ENCODE assay signal across 11 cellular contexts in genomic region chr3:64443553-64444331, GRCh38.
DNase-seq lines count a peak whose midpoint lies in the region; ATAC-seq and TF ChIP-seq lines count a peak whose summit lies in the region.
"Had no signal": no experiment of that assay in that cellular context is flagged by ENCODE, and none has a peak within 500 bp of the region (broad histone marks: within the 10 kb centered on the region; RNA-seq: fewer than 3 reads in every experiment).

No MANE protein-coding gene starts in this region.

- CTCF ChIA-PET in MCF 10A (lab: Yijun Ruan, JAX): interaction anchor here (1.8 kb wide), 1 partner anchor 17 kb away, joined by 4 read pairs; no protein-coding TSS in a partner anchor
- CTCF ChIA-PET in OCI-LY7 (lab: Charles Lee; ENCODE audit: unreplicated experiment): no interaction called here

- H3K4me1 ChIP-seq in breast epithelium (peaks cover 0 to 14% of the 10 kb centered on the region in 2 donors), lower lobe of right lung (peaks cover 40% of the 10 kb centered on the region), upper lobe of left lung (peaks cover 32 to 47% (median 44%) of the 10 kb centered on the region in 4 donors), OCI-LY7 (ENCODE audit: insufficient read depth, low read length, poor library complexity, severe bottlenecking) (no peaks in the 10 kb centered on the region)
- H3K4me1 ChIP-seq: BLaER1 treated with 17β-estradiol and CSF1 and Interleukin-3, amounts not matched to agents 10 nM and 100 nM had no signal

- no peaks in the 10 kb centered on the region for H4K20me1 ChIP-seq in OCI-LY7 (ENCODE audit: insufficient read depth, low read length)
- H4K20me1 ChIP-seq: BLaER1 treated with 17β-estradiol and CSF1 and Interleukin-3, amounts not matched to agents 10 nM and 100 nM had no signal

- H3K4me3 Mint-ChIP-seq in MCF 10A (ENCODE audit: unreplicated experiment): no peak overlapping the region
- H3K4me3 Mint-ChIP-seq: central memory CD8-positive, alpha-beta T cell had no signal

- TF ChIP-seq POLR2A in breast epithelium (IDR thresholded peaks at IDR 0.05) (no peak), upper lobe of left lung (IDR thresholded peaks at IDR 0.05) (no peak)

- H3K9me3 ChIP-seq in breast epithelium (no peaks in the 10 kb centered on the region), lower lobe of right lung (no peaks in the 10 kb centered on the region), upper lobe of left lung (no peaks in the 10 kb centered on the region), OCI-LY7 (ENCODE audit: low read length) (no peaks in the 10 kb centered on the region)

- TF ChIP-seq EP300 in upper lobe of left lung (IDR thresholded peaks at IDR 0.05): no peak

- H2AFZ ChIP-seq in OCI-LY7 (ENCODE audit: low read length): no peak overlapping the region

- H3K4me3 ChIP-seq in breast epithelium (peak overlapping the region in 2 of 3 donors; percentile 63 to 79), cardiac fibroblast (replicated peaks in 1 of 2; ENCODE audit: low read depth in 2 of 2, low read length in 2 of 2) (no peak overlapping the region), lower lobe of right lung (peak overlapping the region; percentile 69), upper lobe of left lung (peak overlapping the region; percentile 46 to 70 (median 68)), OCI-LY7 (ENCODE audit: low read depth, low read length, poor library complexity, severe bottlenecking) (no peak overlapping the region)
- H3K4me3 ChIP-seq: BLaER1 treated with 17β-estradiol and CSF1 and Interleukin-3, amounts not matched to agents 10 nM and 100 nM had no signal

- H3K27me3 ChIP-seq in breast epithelium (no peaks in the 10 kb centered on the region), lower lobe of right lung (ENCODE audit: low read depth) (peaks cover 9% of the 10 kb centered on the region), upper lobe of left lung (peaks cover 0 to 8% (median 0%) of the 10 kb centered on the region in 4 donors)

- peaks cover 22% of the 10 kb centered on the region for H3K27me3 Mint-ChIP-seq in MCF 10A (ENCODE audit: insufficient read depth, unreplicated experiment)

- H3K79me2 ChIP-seq in OCI-LY7 (ENCODE audit: insufficient read depth, low read depth, low read length): no peaks in the 10 kb centered on the region

- 35 to 46% methylated on average over 16 of the region's 16 CpGs for WGBS in upper lobe of left lung, 2 donors

- TF ChIP-seq CTCF in breast epithelium (IDR thresholded peaks at IDR 0.05) (no peak), MCF 10A (IDR thresholded peaks at IDR 0.05; ENCODE audit: unreplicated experiment) (no peak), cardiac fibroblast (IDR thresholded peaks at IDR 0.05; ENCODE audit: low read depth, low read length) (no peak), lower lobe of right lung (IDR thresholded peaks at IDR 0.05) (no peak), upper lobe of left lung (IDR thresholded peaks at IDR 0.05) (no peak), OCI-LY7 (conservative IDR thresholded peaks at IDR 0.05; ENCODE audit: low read length) (no peak)

- H3K9me3 Mint-ChIP-seq in MCF 10A (ENCODE audit: unreplicated experiment): no peaks in the 10 kb centered on the region
- H3K9me3 Mint-ChIP-seq: central memory CD8-positive, alpha-beta T cell had no signal

- POLR2A ChIA-PET in MCF 10A (lab: Yijun Ruan, JAX): no interaction called here
- POLR2A ChIA-PET in OCI-LY7 (lab: Charles Lee): interaction anchor here (0.6 kb wide), 1 partner anchor 30 kb away, joined by 4 read pairs; no protein-coding TSS in a partner anchor

- H3K27ac ChIP-seq in breast epithelium: peak overlapping the region; percentile 42 to 54
- H3K27ac ChIP-seq in lower lobe of right lung: peak overlapping the region; percentile 77
- peak overlapping the region in 3 of 4 donors; percentile 63 to 86 (median 84) for H3K27ac ChIP-seq in upper lobe of left lung
- no peak overlapping the region for H3K27ac ChIP-seq in OCI-LY7 (ENCODE audit: low read depth, low read length, poor library complexity, severe bottlenecking)
- H3K27ac ChIP-seq: BLaER1 treated with 17β-estradiol and CSF1 and Interleukin-3, amounts not matched to agents 10 nM and 100 nM had no signal

- ATAC-seq in lower lobe of right lung (no peak), upper lobe of left lung (ENCODE audit: low FRiP score in 2 of 2) (peak in 1 of 2 donors; percentile 51), HG03342 (IDR thresholded peaks at IDR 0.05; ENCODE audit: unreplicated experiment) (no peak)

- H3K36me3 ChIP-seq in breast epithelium (no peaks in the 10 kb centered on the region), lower lobe of right lung (no peaks in the 10 kb centered on the region), upper lobe of left lung (no peaks in the 10 kb centered on the region), OCI-LY7 (ENCODE audit: insufficient read depth, low read length) (no peaks in the 10 kb centered on the region)
- H3K36me3 ChIP-seq: BLaER1 treated with 17β-estradiol and CSF1 and Interleukin-3, amounts not matched to agents 10 nM and 100 nM had no signal

- H3K27ac Mint-ChIP-seq in MCF 10A (ENCODE audit: low read depth, unreplicated experiment): no peak overlapping the region

- no TSS peak for BruUV-seq in MCF 10A (replicated peaks; lab: Mats Ljungman, UMichigan)
- BruUV-seq in OCI-LY7 (replicated peaks; lab: Mats Ljungman, UMichigan): no TSS peak

- intact Hi-C loops in breast epithelium (cut with DNase I; ENCODE audit: low total_unique reads) (no loop called here), MCF 10A (cut with micrococcal nuclease) (no loop called here), lower lobe of right lung (cut with DNase I) (no loop called here), OCI-LY7 (cut with micrococcal nuclease; ENCODE audit: unreplicated experiment) (no loop called here)

- H3K4me1 Mint-ChIP-seq in MCF 10A (ENCODE audit: insufficient read depth, unreplicated experiment): no peaks in the 10 kb centered on the region
- H3K4me1 Mint-ChIP-seq: central memory CD8-positive, alpha-beta T cell had no signal

- no peaks in the 10 kb centered on the region for H3K36me3 Mint-ChIP-seq in MCF 10A (ENCODE audit: insufficient read depth, unreplicated experiment)

- DNase-seq in breast epithelium (ENCODE audit: low spot score in 2 of 2): peak in 1 of 2 donors; percentile 37
- no peak for DNase-seq in MCF 10A (ENCODE audit: unreplicated experiment)
- peak; percentile 18 to 75 for DNase-seq in cardiac fibroblast (ENCODE audit: low read depth in 2 of 2)
- no peak for DNase-seq in lower lobe of right lung
- peak in 1 of 2 donors; percentile 36 for DNase-seq in upper lobe of left lung
- DNase-seq in OCI-LY7 (ENCODE audit: low spot score): no peak
- DNase-seq in stimulated activated naive CD4-positive, alpha-beta T cell treated with Interleukin-2 at 50 U/mL for 16 hours (lab: John Stamatoyannopoulos, UW): no peak
- DNase-seq: activated T-cell treated with anti-CD3 and anti-CD28 coated beads for 4 hours had no signal

- no peaks in the 10 kb centered on the region for H3K9me2 ChIP-seq in OCI-LY7 (ENCODE audit: insufficient read depth, low read length)

- H3K4me2 ChIP-seq in OCI-LY7 (ENCODE audit: low read length): no peak overlapping the region
- H3K4me2 ChIP-seq: BLaER1 treated with 17β-estradiol and CSF1 and Interleukin-3, amounts not matched to agents 10 nM and 100 nM had no signal

Comparison
In these comparisons a context has a peak if more than half of its experiments do, and no peak if none do; other contexts are left out.
1. DNase-seq: peak in cardiac fibroblast (2 of 2); none in MCF 10A (single experiment), lower lobe of right lung (single experiment), OCI-LY7 (single experiment) and stimulated activated naive CD4-positive, alpha-beta T cell treated with Interleukin-2 at 50 U/mL for 16 hours (single experiment).
2. H3K4me3 ChIP-seq: peak in breast epithelium (2 of 3), lower lobe of right lung (single experiment) and upper lobe of left lung (4 of 4); none in cardiac fibroblast (0 of 2) and OCI-LY7 (single experiment).